Comparison of ENCODE assay signal across 24 cellular contexts in the genomic region with DNA sequence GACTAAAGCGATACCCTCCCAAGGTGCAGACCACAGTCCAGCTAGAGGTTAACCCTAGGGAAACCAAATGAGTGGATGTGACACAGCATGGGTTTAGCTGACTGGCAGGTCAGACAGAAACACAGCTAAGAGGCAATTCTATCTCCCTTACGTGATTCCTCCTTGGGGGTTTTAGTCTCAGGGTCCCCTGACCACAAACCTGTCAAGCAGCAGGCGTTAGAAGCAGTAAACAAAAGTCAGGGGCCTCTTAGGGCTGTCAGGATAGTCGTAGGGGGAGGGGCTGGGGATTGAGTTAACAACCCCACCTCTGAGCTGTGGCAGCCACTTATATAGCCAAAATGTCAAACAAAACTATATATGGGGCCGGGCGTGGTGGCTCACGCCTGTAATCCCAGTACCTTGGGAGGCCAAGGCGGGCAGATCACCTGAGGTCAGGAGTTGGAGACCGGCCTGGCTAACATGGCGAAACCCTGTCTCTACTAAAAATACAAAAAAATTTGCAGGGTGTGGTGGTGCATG. TPM values are rescaled to one million over a fixed set of nuclear protein-coding genes. Genes with fewer than 3 reads are reported as not detected.
DNase-seq lines count a peak whose midpoint lies in the region; ATAC-seq and TF ChIP-seq lines count a peak whose summit lies in the region.
"Had no signal": no experiment of that assay in that cellular context is flagged by ENCODE, and none has a peak within 500 bp of the region (broad histone marks: within the 10 kb centered on the region; RNA-seq: fewer than 3 reads in every experiment).

No MANE protein-coding gene starts in this region.

- H3K36me3 ChIP-seq in KOPT-K1 (ENCODE audit: insufficient read depth, low read length) (peaks cover 63% of the 10 kb centered on the region), gastroesophageal sphincter (no peaks in the 10 kb centered on the region)
- H3K36me3 ChIP-seq: cardiac muscle cell, spleen, thoracic aorta had no signal

- H3K36me3 Mint-ChIP-seq in stimulated activated effector memory CD8-positive, alpha-beta T cell treated with anti-CD3 and anti-CD28 coated beads, Interleukin-12 subunit alpha, Interleukin-12 subunit beta, amount 100 ng/mL, for 72 hours = peaks cover 39% of the 10 kb centered on the region
- H3K36me3 Mint-ChIP-seq: CD8-positive, alpha-beta T cell had no signal

- TF ChIP-seq CTCF in gastroesophageal sphincter (IDR thresholded peaks at IDR 0.05) (no peak), coronary artery (IDR thresholded peaks at IDR 0.05) (no peak)

- H3K27ac ChIP-seq in KOPT-K1 (ENCODE audit: low read depth, low read length, poor library complexity, severe bottlenecking) = peak overlapping the region; percentile 9
- H3K27ac ChIP-seq in gastroesophageal sphincter = no peak overlapping the region
- H3K27ac ChIP-seq in coronary artery = no peak overlapping the region
- H3K27ac ChIP-seq: cardiac muscle cell, spleen, thoracic aorta had no signal

- H3K9me3 ChIP-seq in KOPT-K1 (ENCODE audit: insufficient read depth, low read length, poor library complexity, severe bottlenecking) (no peaks in the 10 kb centered on the region), gastroesophageal sphincter (no peaks in the 10 kb centered on the region)
- H3K9me3 ChIP-seq: spleen, thoracic aorta had no signal

- peak overlapping the region; percentile 26 for H3K27ac Mint-ChIP-seq in stimulated activated effector memory CD8-positive, alpha-beta T cell treated with anti-CD3 and anti-CD28 coated beads, Interleukin-12 subunit alpha, Interleukin-12 subunit beta, amount 100 ng/mL, for 72 hours
- H3K27ac Mint-ChIP-seq: activated naive CD4-positive, alpha-beta T cell treated with anti-CD3 and anti-CD28 coated beads, Interleukin-2, amount 10 ng/mL, durations not matched to agents 7 days and 5 days; activated T-cell treated with anti-CD3 and anti-CD28 coated beads, Interleukin-2, amount 50 U/mL, for 72 hours; CD8-positive, alpha-beta T cell; stimulated activated naive B cell treated with anti-CD40 and anti-IgM and Interleukin-4, amounts not matched to agents 10 μg/mL and 1 μg/mL and 100 μg/mL, for 72 hours; T-helper 17 cell had no signal

- peaks cover 11% of the 10 kb centered on the region for H3K27me3 ChIP-seq in gastroesophageal sphincter
- H3K27me3 ChIP-seq: spleen had no signal

- peaks cover 0 to 19% (median 0%) of the 10 kb centered on the region in 3 donors for H3K4me1 ChIP-seq in gastroesophageal sphincter

- H3K4me3 ChIP-seq in gastroesophageal sphincter (no peak overlapping the region), coronary artery (no peak overlapping the region)
- H3K4me3 ChIP-seq: cardiac muscle cell, spleen, thoracic aorta had no signal

- H3K9me3 Mint-ChIP-seq in stimulated activated effector memory CD8-positive, alpha-beta T cell treated with anti-CD3 and anti-CD28 coated beads, Interleukin-12 subunit alpha, Interleukin-12 subunit beta, amount 100 ng/mL, for 72 hours = no peaks in the 10 kb centered on the region
- H3K9me3 Mint-ChIP-seq: activated naive CD4-positive, alpha-beta T cell treated with anti-CD3 and anti-CD28 coated beads, Interleukin-2, amount 10 ng/mL, durations not matched to agents 7 days and 5 days; activated T-cell treated with anti-CD3 and anti-CD28 coated beads, Interleukin-2, amount 50 U/mL, for 72 hours; CD8-positive, alpha-beta T cell; stimulated activated naive B cell treated with anti-CD40 and anti-IgM and Interleukin-4, amounts not matched to agents 10 μg/mL and 1 μg/mL and 100 μg/mL, for 72 hours had no signal

- no peak for TF ChIP-seq EP300 in gastroesophageal sphincter (IDR thresholded peaks at IDR 0.05)

- DNase-seq in DMS79 treated with DMSO at 0.1 percent for 48 hours (lab: John Stamatoyannopoulos, UW) = peak; percentile 53
- DNase-seq in DMS79 (lab: John Stamatoyannopoulos, UW) = no peak
- DNase-seq in stimulated activated effector memory CD8-positive, alpha-beta T cell treated with anti-CD3 and anti-CD28 coated beads, Interleukin-12 subunit alpha, Interleukin-12 subunit beta, amount 100 ng/mL, for 72 hours (ENCODE audit: low spot score in 2 of 2) = no peak
- no peak for DNase-seq in NAMALWA (ENCODE audit: low spot score)
- DNase-seq in coronary artery (ENCODE audit: low spot score) = no peak
- DNase-seq in COR-L47 (lab: John Stamatoyannopoulos, UW) = no peak
- DNase-seq: 8988T; activated naive CD4-positive, alpha-beta T cell treated with anti-CD3 and anti-CD28 coated beads, Interleukin-2, amount 10 ng/mL, durations not matched to agents 7 days and 5 days; activated T-cell treated with anti-CD3 and anti-CD28 coated beads, Interleukin-2, amount 50 U/mL, for 72 hours; CD8-positive, alpha-beta T cell; DMS53; KG1; NCI-H1436 treated with DMSO at 0.1 percent for 48 hours; NCI-H2171; NCI-H524; spleen; stimulated activated CD4-positive, alpha-beta T cell treated with anti-CD3 and anti-CD28 coated beads, Interleukin-2, amount 100 ng/mL, for 48 hours; stimulated activated naive B cell treated with anti-CD40 and anti-IgM and Interleukin-4, amounts not matched to agents 10 μg/mL and 1 μg/mL and 100 μg/mL, for 72 hours; T-helper 17 cell had no signal

- ATAC-seq in gastroesophageal sphincter = peak; percentile 25
- peak; percentile 50 for ATAC-seq in stimulated activated effector memory CD8-positive, alpha-beta T cell treated with anti-CD3 and anti-CD28 coated beads, Interleukin-12 subunit alpha, Interleukin-12 subunit beta, amount 100 ng/mL, for 72 hours
- ATAC-seq: CD8-positive, alpha-beta T cell; stimulated activated naive B cell treated with anti-CD40 and anti-IgM and Interleukin-4, amounts not matched to agents 10 μg/mL and 1 μg/mL and 100 μg/mL, for 72 hours; T-helper 17 cell had no signal

- WGBS in gastroesophageal sphincter (ENCODE audit: low coverage in 1 of 2), 2 donors = 82 to 88% methylated on average over 9 of the region's 10 CpGs

- peaks cover 43% of the 10 kb centered on the region for H3K4me1 Mint-ChIP-seq in stimulated activated effector memory CD8-positive, alpha-beta T cell treated with anti-CD3 and anti-CD28 coated beads, Interleukin-12 subunit alpha, Interleukin-12 subunit beta, amount 100 ng/mL, for 72 hours

- H3K4me3 Mint-ChIP-seq in stimulated activated effector memory CD8-positive, alpha-beta T cell treated with anti-CD3 and anti-CD28 coated beads, Interleukin-12 subunit alpha, Interleukin-12 subunit beta, amount 100 ng/mL, for 72 hours = no peak overlapping the region
- H3K4me3 Mint-ChIP-seq: activated naive CD4-positive, alpha-beta T cell treated with anti-CD3 and anti-CD28 coated beads, Interleukin-2, amount 10 ng/mL, durations not matched to agents 7 days and 5 days; activated T-cell treated with anti-CD3 and anti-CD28 coated beads, Interleukin-2, amount 50 U/mL, for 72 hours; CD8-positive, alpha-beta T cell; stimulated activated naive B cell treated with anti-CD40 and anti-IgM and Interleukin-4, amounts not matched to agents 10 μg/mL and 1 μg/mL and 100 μg/mL, for 72 hours; T-helper 17 cell had no signal

- TF ChIP-seq POLR2A in gastroesophageal sphincter (IDR thresholded peaks at IDR 0.05) = no peak

RNA-seq across cellular contexts. Expression of a gene that starts 13.6 kb away (rescaled TPM):
- total RNA-seq in gastroesophageal sphincter = 10 to 100 TPM in 1 of 4 donors, 1 to 10 TPM in 3; 7.3 to 11.5 (median 8.0) TPM
- total RNA-seq: osteoblast had no signal
